ENCODE assay signal across 12 cellular contexts in the genomic region with DNA sequence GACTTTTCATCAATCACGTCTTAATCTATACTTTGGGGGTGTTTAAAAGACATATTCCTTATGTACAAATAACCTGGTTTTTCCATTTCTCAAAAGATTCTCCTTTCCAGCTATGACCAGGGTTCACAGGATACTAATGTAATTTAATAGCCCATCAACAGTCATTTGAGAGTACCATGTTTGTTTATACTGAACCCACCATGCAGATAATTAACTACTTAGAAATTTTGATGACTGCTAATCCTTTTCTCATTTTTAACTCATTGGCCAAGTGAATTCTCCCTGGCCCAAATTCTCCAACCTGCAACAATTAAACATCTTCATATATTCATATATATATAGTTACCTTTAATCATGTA. TPM values are rescaled to one million over a fixed set of nuclear protein-coding genes. Genes with fewer than 3 reads are reported as not detected.
DNase-seq lines count a peak whose midpoint lies in the region; ATAC-seq and TF ChIP-seq lines count a peak whose summit lies in the region.
"Had no signal": no experiment of that assay in that cellular context is flagged by ENCODE, and none has a peak within 500 bp of the region (broad histone marks: within the 10 kb centered on the region; RNA-seq: fewer than 3 reads in every experiment).

No MANE protein-coding gene starts in this region.

- no peaks in the 10 kb centered on the region for H3K27me3 ChIP-seq in iPS-18a (ENCODE audit: control insufficient read depth, insufficient read depth, low read length)
- H3K27me3 ChIP-seq: BE2C had no signal

- peaks cover 21% of the 10 kb centered on the region for H3K4me1 ChIP-seq in iPS-18a (ENCODE audit: control insufficient read depth, low read depth, low read length)

- H3K4me1 Mint-ChIP-seq in activated CD4-positive, alpha-beta T cell treated with anti-CD3 and anti-CD28 coated beads, Interleukin-2, amount 10 ng/mL, durations not matched to agents 24 days and 14 days = peaks cover 44% of the 10 kb centered on the region
- peaks cover 23% of the 10 kb centered on the region for H3K4me1 Mint-ChIP-seq in stimulated activated naive CD8-positive, alpha-beta T cell treated with anti-CD3 and anti-CD28 coated beads, Interleukin-15, amount 100 ng/mL, for 72 hours

- H3K9me3 Mint-ChIP-seq in activated CD4-positive, alpha-beta T cell treated with anti-CD3 and anti-CD28 coated beads, Interleukin-2, amount 10 ng/mL, durations not matched to agents 24 days and 14 days = no peaks in the 10 kb centered on the region
- no peaks in the 10 kb centered on the region for H3K9me3 Mint-ChIP-seq in stimulated activated naive CD8-positive, alpha-beta T cell treated with anti-CD3 and anti-CD28 coated beads, Interleukin-15, amount 100 ng/mL, for 72 hours

- TF ChIP-seq CTCF in VCaP (conservative IDR thresholded peaks at IDR 0.05) = no peak

- H3K9ac ChIP-seq in iPS-18a (ENCODE audit: low read length) = no peak overlapping the region

- peak overlapping the region; percentile 97; the same call in 1 of the 2 replicates for H3K27ac ChIP-seq in VCaP
- H3K27ac ChIP-seq in iPS-18a (ENCODE audit: low read length) = no peak overlapping the region
- H3K27ac ChIP-seq: epithelial cell of prostate had no signal

- H3K27ac Mint-ChIP-seq in activated CD4-positive, alpha-beta T cell treated with anti-CD3 and anti-CD28 coated beads, Interleukin-2, amount 10 ng/mL, durations not matched to agents 24 days and 14 days = peak overlapping the region; percentile 100
- H3K27ac Mint-ChIP-seq in stimulated activated naive CD8-positive, alpha-beta T cell treated with anti-CD3 and anti-CD28 coated beads, Interleukin-15, amount 100 ng/mL, for 72 hours = peak overlapping the region in 1 of 2 donors; percentile 100

- no peaks in the 10 kb centered on the region for H3K27me3 Mint-ChIP-seq in activated CD4-positive, alpha-beta T cell treated with anti-CD3 and anti-CD28 coated beads, Interleukin-2, amount 10 ng/mL, durations not matched to agents 24 days and 14 days
- no peaks in the 10 kb centered on the region for H3K27me3 Mint-ChIP-seq in stimulated activated naive CD8-positive, alpha-beta T cell treated with anti-CD3 and anti-CD28 coated beads, Interleukin-15, amount 100 ng/mL, for 72 hours

- no peak for DNase-seq in activated CD4-positive, alpha-beta T cell treated with anti-CD3 and anti-CD28 coated beads, Interleukin-2, amount 10 ng/mL, durations not matched to agents 24 days and 14 days
- DNase-seq in activated CD4-positive, alpha-beta T cell treated with anti-CD3 and anti-CD28 coated beads, Interleukin-2, amount 50 U/mL, for 48 hours = no peak
- no peak for DNase-seq in stimulated activated naive CD8-positive, alpha-beta T cell treated with anti-CD3 and anti-CD28 coated beads, Interleukin-15, amount 100 ng/mL, for 72 hours
- no peak for DNase-seq in inferior parietal cortex (ENCODE audit: extremely low spot score)
- DNase-seq: BE2C, NCI-H2081 treated with DMSO at 0.1 percent for 48 hours, nucleus accumbens had no signal

- ATAC-seq in stimulated activated naive CD8-positive, alpha-beta T cell treated with anti-CD3 and anti-CD28 coated beads, Interleukin-15, amount 100 ng/mL, for 72 hours = no peak
- ATAC-seq in HG03095 (IDR thresholded peaks at IDR 0.05; ENCODE audit: unreplicated experiment) (no peak), HG03354 (IDR thresholded peaks at IDR 0.05; ENCODE audit: poor library complexity, severe bottlenecking, unreplicated experiment) (no peak)

- intact Hi-C loops in activated CD4-positive, alpha-beta T cell treated with anti-CD3 and anti-CD28 coated beads, Interleukin-2, amount 10 ng/mL, durations not matched to agents 24 days and 14 days (cut with micrococcal nuclease) = loop anchor here (2.0 kb wide), 1 partner anchor 18 kb away; no protein-coding TSS in a partner anchor

- H3K9me3 ChIP-seq in iPS-18a (ENCODE audit: control insufficient read depth, low read depth, low read length) = no peaks in the 10 kb centered on the region
- H3K9me3 ChIP-seq: BE2C had no signal

- H3K36me3 Mint-ChIP-seq in activated CD4-positive, alpha-beta T cell treated with anti-CD3 and anti-CD28 coated beads, Interleukin-2, amount 10 ng/mL, durations not matched to agents 24 days and 14 days (ENCODE audit: low read depth) = peaks cover 18% of the 10 kb centered on the region

- peak overlapping the region; percentile 98 for H3K4me3 Mint-ChIP-seq in activated CD4-positive, alpha-beta T cell treated with anti-CD3 and anti-CD28 coated beads, Interleukin-2, amount 10 ng/mL, durations not matched to agents 24 days and 14 days
- peak overlapping the region; percentile 46 to 97 for H3K4me3 Mint-ChIP-seq in stimulated activated naive CD8-positive, alpha-beta T cell treated with anti-CD3 and anti-CD28 coated beads, Interleukin-15, amount 100 ng/mL, for 72 hours

- H3K4me3 ChIP-seq in iPS-18a (ENCODE audit: low read length) = peak overlapping the region; percentile 71

- no peaks in the 10 kb centered on the region for H3K36me3 ChIP-seq in iPS-18a (ENCODE audit: control insufficient read depth, low read depth, low read length)

RNA-seq across cellular contexts. Expression of a gene that starts 28.8 kb away (rescaled TPM):
- 104 and 106 TPM in 2 replicates for total RNA-seq in activated CD4-positive, alpha-beta T cell treated with anti-CD3 and anti-CD28 coated beads, Interleukin-2, amount 10 ng/mL, durations not matched to agents 24 days and 14 days
